ENCODE assay signal across 28 cellular contexts in genomic region chr11:120698918-120699317, GRCh38.
DNase-seq lines count a peak whose midpoint lies in the region; ATAC-seq, FAIRE-seq and TF ChIP-seq lines count a peak whose summit lies in the region.
"Had no signal": no experiment of that assay in that cellular context is flagged by ENCODE, and none has a peak within 500 bp of the region (broad histone marks: within the 10 kb centered on the region; RNA-seq: fewer than 3 reads in every experiment).

No MANE protein-coding gene starts in this region.

- peak overlapping the region in 1 of 11 experiments; percentile 9; a peak in 1 of 22 replicates for H3K9ac ChIP-seq in BLaER1 treated with 17β-estradiol and CSF1 and Interleukin-3, amounts not matched to agents 10 nM and 100 nM
- no peak overlapping the region for H3K9ac ChIP-seq in H9 (ENCODE audit: extremely low read depth, insufficient read length, low read length)
- H3K9ac ChIP-seq in GM12878 (ENCODE audit: control insufficient read depth, insufficient read depth, low read length) = no peak overlapping the region

- DNase-seq in NCI-H748 (lab: John Stamatoyannopoulos, UW; ENCODE audit: unreplicated experiment) = peak; percentile 8
- DNase-seq in NCI-H748 treated with DMSO at 0.1 percent for 48 hours (lab: John Stamatoyannopoulos, UW) = no peak
- no peak for DNase-seq in H9
- DNase-seq in GM12878 (ENCODE audit: low read depth, low spot score) = no peak
- DNase-seq in MV-4-11 (lab: John Stamatoyannopoulos, UW) = no peak
- no peak for DNase-seq in SW 1271 (lab: John Stamatoyannopoulos, UW)
- DNase-seq in mucosa of gallbladder (ENCODE audit: low spot score) = no peak
- DNase-seq: CD4-positive, alpha-beta memory T cell; DMS 273 treated with DMSO at 0.1 percent for 48 hours; KBM-7; MM.1S; NCI-H1105; NCI-H146; NCI-H2029; NCI-H2171; NCI-H345; NCI-H524 treated with DMSO at 0.1 percent for 48 hours; PC-3; RPMI8226; SHP77; T-cell had no signal

- no peaks in the 10 kb centered on the region for H3K79me1 ChIP-seq in H9 (ENCODE audit: insufficient read depth, low read depth, low read length, poor library complexity, severe bottlenecking)

- H4K91ac ChIP-seq in H9 (ENCODE audit: insufficient read length, low read depth, low read length) = no peak overlapping the region

- H2AK5ac ChIP-seq in H9 (ENCODE audit: insufficient read length, low read length) = no peak overlapping the region

- H3K27me3 ChIP-seq in BLaER1 treated with 17β-estradiol and CSF1 and Interleukin-3, amounts not matched to agents 10 nM and 100 nM = no peaks in the 10 kb centered on the region
- H3K27me3 ChIP-seq in H9 (ENCODE audit: insufficient read depth, low read length) (no peaks in the 10 kb centered on the region), GM12878 (replicated peaks in 1 of 2; ENCODE audit: control insufficient read depth in 2 of 2, insufficient read depth in 2 of 2, low read length in 1 of 2) (no peaks in the 10 kb centered on the region)

- 0 out of 22 replicates have a peak overlapping the region, but pooled peaks of 2 of the 11 experiments have one; percentile 8 to 24 for H3K27ac ChIP-seq in BLaER1 treated with 17β-estradiol and CSF1 and Interleukin-3, amounts not matched to agents 10 nM and 100 nM
- H3K27ac ChIP-seq in H9 (ENCODE audit: insufficient read length, low read depth, low read length) (no peak overlapping the region), GM12878 (ENCODE audit: control insufficient read depth, insufficient read depth) (no peak overlapping the region)
- H3K27ac ChIP-seq: A549, HL-60 had no signal

- no TSS peak for BruUV-seq in GM12878 (replicated peaks; lab: Mats Ljungman, UMichigan)

- RAD21 ChIA-PET in GM12878 (lab: Charles Lee; ENCODE audit: unreplicated experiment) = no interaction called here

- FAIRE-seq in GM12878 (lab: Jason Lieb, UNC) = no peak
- FAIRE-seq: A549, GM19239, H54 had no signal

- 0 out of 2 replicates have a peak, but pooled peaks have one; percentile 11 for TF ChIP-seq RAD21 in GM12878 (IDR thresholded peaks at IDR 0.05; ENCODE audit: insufficient read depth, low read depth, low read length)

- CTCF ChIA-PET in GM12878 (lab: Yijun Ruan, JAX) = interaction anchor here (1.3 to 5.9 kb wide), 4 partner anchors 14 to 230 kb away, joined by 4 to 25 read pairs (median 14); no protein-coding TSS in a partner anchor

- H2BK120ac ChIP-seq in H9 (ENCODE audit: low read depth, low read length, poor library complexity, severe bottlenecking) = no peak overlapping the region

- no peak overlapping the region for H4K8ac ChIP-seq in H9 (replicated peaks; ENCODE audit: insufficient read length, low read depth, low read length)

- H3K79me2 ChIP-seq in H9 (ENCODE audit: insufficient read depth, low read length) = no peaks in the 10 kb centered on the region
- H3K79me2 ChIP-seq in GM12878 (ENCODE audit: control insufficient read depth, insufficient read depth, low read length) = no peaks in the 10 kb centered on the region

- no peak overlapping the region for H3K14ac ChIP-seq in H9 (ENCODE audit: insufficient read depth, low read length)

- H3K9me3 ChIP-seq in BLaER1 treated with 17β-estradiol and CSF1 and Interleukin-3, amounts not matched to agents 10 nM and 100 nM (replicated peaks in 1 of 11) = peaks cover 7 to 15% (median 10%) of the 10 kb centered on the region in 11 experiments; a peak in 18 of 22 replicates
- H3K9me3 ChIP-seq in H9 (ENCODE audit: control insufficient read depth, low read depth, low read length) (no peaks in the 10 kb centered on the region), GM12878 (replicated peaks; ENCODE audit: control insufficient read depth, insufficient read depth, low read length) (no peaks in the 10 kb centered on the region)
- H3K9me3 ChIP-seq: A549, Caco-2 had no signal

- no peaks in the 10 kb centered on the region for H3K23me2 ChIP-seq in H9 (ENCODE audit: insufficient read length, low read depth, low read length, poor library complexity, severe bottlenecking)

- H3K4me3 ChIP-seq in BLaER1 treated with 17β-estradiol and CSF1 and Interleukin-3, amounts not matched to agents 10 nM and 100 nM = no peak overlapping the region
- H3K4me3 ChIP-seq in GM12878 = no peak overlapping the region
- H3K4me3 ChIP-seq: A549 had no signal

- no peaks in the 10 kb centered on the region for H3K36me3 ChIP-seq in BLaER1 treated with 17β-estradiol and CSF1 and Interleukin-3, amounts not matched to agents 10 nM and 100 nM
- no peaks in the 10 kb centered on the region for H3K36me3 ChIP-seq in GM12878 (ENCODE audit: control insufficient read depth in 2 of 2, insufficient read depth in 2 of 2, low read length in 1 of 2)

- no peak for ATAC-seq in GM12878
- ATAC-seq: A549, PC-3, T-cell had no signal

- intact Hi-C loops in GM12878 (cut with micrococcal nuclease; ENCODE audit: unreplicated experiment) = no loop called here

- H3K4ac ChIP-seq in H9 (ENCODE audit: low read depth, low read length) = no peak overlapping the region

- no peak overlapping the region for H4K5ac ChIP-seq in H9 (ENCODE audit: insufficient read length, low read depth, low read length)

- peaks cover 7 to 15% of the 10 kb centered on the region in 2 experiments; a peak in 3 of 4 replicates for H3K4me1 Mint-ChIP-seq in H9
- H3K4me1 Mint-ChIP-seq: CD4-positive, alpha-beta memory T cell; T-cell had no signal

- POLR2A ChIA-PET in GM12878 (lab: Charles Lee) = interaction anchor here (0.6 kb wide), 1 partner anchor 87 kb away, joined by 4 read pairs; no protein-coding TSS in a partner anchor

- H2BK12ac ChIP-seq in H9 (ENCODE audit: insufficient read length, low read depth, low read length) = no peak overlapping the region

- H2AFZ ChIP-seq in H9 (ENCODE audit: low read length) (no peak overlapping the region), GM12878 (ENCODE audit: control insufficient read depth, low read depth, low read length) (no peak overlapping the region)

- no peak for TF ChIP-seq POLR2A in GM12878 (IDR thresholded peaks at IDR 0.05; ENCODE audit: low read depth, low read length)

- H4K20me1 ChIP-seq in BLaER1 treated with 17β-estradiol and CSF1 and Interleukin-3, amounts not matched to agents 10 nM and 100 nM = peaks cover 0 to 1% (median 0%) of the 10 kb centered on the region in 11 experiments; a peak in 1 of 22 replicates
- no peaks in the 10 kb centered on the region for H4K20me1 ChIP-seq in H9 (ENCODE audit: control insufficient read depth, insufficient read depth, insufficient read length)
- H4K20me1 ChIP-seq in GM12878 (ENCODE audit: control insufficient read depth, insufficient read depth) = no peaks in the 10 kb centered on the region

- no peaks in the 10 kb centered on the region for H3K9me3 Mint-ChIP-seq in H9
- H3K9me3 Mint-ChIP-seq: CD4-positive, alpha-beta memory T cell; T-cell; T-helper 2 cell treated with Interferon-gamma antibody and Interleukin-4, amounts not matched to agents 5 μg/mL and 100 μg/mL, for 36 hours had no signal

- no peaks in the 10 kb centered on the region; the same call in 1 of the 2 replicates for H3K27me3 Mint-ChIP-seq in H9 (ENCODE audit: low read depth)

- H3K4me1 ChIP-seq in BLaER1 treated with 17β-estradiol and CSF1 and Interleukin-3, amounts not matched to agents 10 nM and 100 nM = peaks cover 19 to 79% (median 61%) of the 10 kb centered on the region in 10 experiments
- H3K4me1 ChIP-seq in H9 (ENCODE audit: insufficient read depth, low read length) (no peaks in the 10 kb centered on the region), GM12878 (ENCODE audit: control insufficient read depth, insufficient read depth, low read length) (peaks cover 22% of the 10 kb centered on the region)
- H3K4me1 ChIP-seq: A549, Caco-2 had no signal

- H3K4me3 Mint-ChIP-seq in H9 = no peak overlapping the region
- H3K4me3 Mint-ChIP-seq: CD4-positive, alpha-beta memory T cell; T-cell; T-helper 2 cell treated with Interferon-gamma antibody and Interleukin-4, amounts not matched to agents 5 μg/mL and 100 μg/mL, for 36 hours had no signal

- SMC1A ChIA-PET in GM12878 (lab: Charles Lee; ENCODE audit: uncharacterized antibody, unreplicated experiment) = interaction anchor here (1.0 kb wide), 1 partner anchor 14 kb away, joined by 4 read pairs; no protein-coding TSS in a partner anchor

- no peak overlapping the region for H3K18ac ChIP-seq in H9 (ENCODE audit: insufficient read length, low read depth, low read length)

- no peak overlapping the region for H2BK15ac ChIP-seq in H9 (ENCODE audit: low read depth, low read length)

- no peak overlapping the region for H3K23ac ChIP-seq in H9 (ENCODE audit: insufficient read length, low read depth, low read length)

- TF ChIP-seq CTCF in H9 (conservative IDR thresholded peaks at IDR 0.05) = peak; percentile 24; the same call in 1 of the 3 replicates
- TF ChIP-seq CTCF in GM12878 (IDR thresholded peaks at IDR 0.05 in 2 of 3, conservative IDR thresholded peaks at IDR 0.05 in 1 of 3; ENCODE audit: control insufficient read depth in 2 of 3, extremely low read depth in 1 of 3, insufficient read depth in 1 of 3, low read depth in 3 of 3, low read length in 3 of 3) = no peak

- no peak overlapping the region for H3T11ph ChIP-seq in H9 (ENCODE audit: low read length)

- peak overlapping the region in 9 of 11 experiments; percentile 13 to 73 (median 62); a peak in 17 of 22 replicates for H3K4me2 ChIP-seq in BLaER1 treated with 17β-estradiol and CSF1 and Interleukin-3, amounts not matched to agents 10 nM and 100 nM
- H3K4me2 ChIP-seq in H9 (ENCODE audit: insufficient read depth, insufficient read length, low read length) (no peak overlapping the region), GM12878 (ENCODE audit: control insufficient read depth, insufficient read depth) (no peak overlapping the region)
- H3K4me2 ChIP-seq: A549 had no signal

- in situ Hi-C loops in GM12878 (cut with MboI) = no loop called here

- H2BK5ac ChIP-seq in H9 (ENCODE audit: insufficient read length, low read length) = no peak overlapping the region

- no peak overlapping the region for H2BK20ac ChIP-seq in H9 (ENCODE audit: low read depth, low read length, poor library complexity, severe bottlenecking)

- TF ChIP-seq EP300 in GM12878 (IDR thresholded peaks at IDR 0.05; ENCODE audit: borderline replicate concordance in 1 of 2, control insufficient read depth in 1 of 2, low read depth in 2 of 2, low read length in 2 of 2) = no peak

- WGBS in H9 (ENCODE audit: extremely low coverage, insufficient read length, low lambda C conversion rate) = no CpG with 5 or more reads among the region's 6 CpGs
- WGBS in GM12878 (ENCODE audit: insufficient coverage, insufficient replicate concordance, low lambda C conversion rate, missing lambda C conversion rate) = 94% methylated on average over 6 of the region's 6 CpGs

- no peaks in the 10 kb centered on the region for H3K36me3 Mint-ChIP-seq in H9 (ENCODE audit: insufficient read depth in 1 of 3, low read depth in 3 of 3)
- H3K36me3 Mint-ChIP-seq: CD4-positive, alpha-beta memory T cell; T-cell had no signal

- no peak overlapping the region for H3K27ac Mint-ChIP-seq in H9
- H3K27ac Mint-ChIP-seq: CD4-positive, alpha-beta memory T cell; T-cell; T-helper 2 cell treated with Interferon-gamma antibody and Interleukin-4, amounts not matched to agents 5 μg/mL and 100 μg/mL, for 36 hours had no signal

- no peak overlapping the region for H3K56ac ChIP-seq in H9 (ENCODE audit: insufficient read length, low read depth, low read length)

Comparison
In these comparisons a context has a peak if more than half of its experiments do, and no peak if none do; other contexts are left out.
1. H3K4me2 ChIP-seq: peak in BLaER1 treated with 17β-estradiol and CSF1 and Interleukin-3, amounts not matched to agents 10 nM and 100 nM (9 of 11); none in H9 (single experiment) and GM12878 (single experiment).